In genomic region chr2:43818761-43819160, GRCh38 we compare ENCODE assay signal across 14 cellular contexts. TPM values are rescaled to one million over a fixed set of nuclear protein-coding genes. Genes with fewer than 3 reads are reported as not detected.
DNase-seq lines count a peak whose midpoint lies in the region; ATAC-seq, FAIRE-seq and TF ChIP-seq lines count a peak whose summit lies in the region.
"Had no signal": no experiment of that assay in that cellular context is flagged by ENCODE, and none has a peak within 500 bp of the region (broad histone marks: within the 10 kb centered on the region; RNA-seq: fewer than 3 reads in every experiment).

No MANE protein-coding gene starts in this region.

- peak; percentile 35 for FAIRE-seq in RCC 7860 (lab: Jason Lieb, UNC)

- intact Hi-C loops in right cardiac atrium (cut with DNase I) (no loop called here), left ventricle myocardium inferior (cut with micrococcal nuclease) (no loop called here), stomach (cut with DNase I; ENCODE audit: low total_unique reads) (no loop called here)

- H3K9me3 ChIP-seq in right cardiac atrium (ENCODE audit: control insufficient read depth, low read length), result no peaks in the 10 kb centered on the region
- H3K9me3 ChIP-seq in left ventricle myocardium inferior (replicated peaks), result no peaks in the 10 kb centered on the region
- no peaks in the 10 kb centered on the region for H3K9me3 ChIP-seq in stomach
- H3K9me3 ChIP-seq: Caco-2 had no signal

- DNase-seq in right cardiac atrium (peak in 2 of 3 donors; percentile 56 to 59), left ventricle myocardium inferior (no peak), RCC 7860 (ENCODE audit: low spot score) (no peak), fibroblast of gingiva (ENCODE audit: low read depth) (peak; percentile 9), stomach (peak; percentile 66)
- no peak for DNase-seq in effector memory CD8-positive, alpha-beta T cell
- DNase-seq: Caco-2, KG1, nephron progenitor cell had no signal

- no peaks in the 10 kb centered on the region for H3K4me1 Mint-ChIP-seq in effector memory CD8-positive, alpha-beta T cell (ENCODE audit: low read depth in 2 of 2)
- H3K4me1 Mint-ChIP-seq: nephron progenitor cell had no signal

- TF ChIP-seq EP300 in stomach (IDR thresholded peaks at IDR 0.05), result no peak

- H3K36me3 ChIP-seq in left ventricle myocardium inferior, result no peaks in the 10 kb centered on the region
- no peaks in the 10 kb centered on the region for H3K36me3 ChIP-seq in stomach

- H3K9me3 Mint-ChIP-seq in effector memory CD8-positive, alpha-beta T cell, result no peaks in the 10 kb centered on the region
- H3K9me3 Mint-ChIP-seq: activated T-helper 1 cell treated with anti-CD3 and anti-CD28 coated beads, Interleukin-12 subunit alpha, Interleukin-12 subunit beta, Interleukin-2, Interleukin-4 antibody, amounts not matched to agents 30 ng/mL and 10 ng/mL and 1 ng/mL, durations not matched to agents 14 hours and 24 hours and 36 hours had no signal

- no peak overlapping the region for H3K4me3 Mint-ChIP-seq in effector memory CD8-positive, alpha-beta T cell
- H3K4me3 Mint-ChIP-seq: activated T-helper 1 cell treated with anti-CD3 and anti-CD28 coated beads, Interleukin-12 subunit alpha, Interleukin-12 subunit beta, Interleukin-2, Interleukin-4 antibody, amounts not matched to agents 30 ng/mL and 10 ng/mL and 1 ng/mL, durations not matched to agents 14 hours and 24 hours and 36 hours; nephron progenitor cell had no signal

- TF ChIP-seq CTCF in left ventricle myocardium inferior (IDR thresholded peaks at IDR 0.05; ENCODE audit: borderline replicate concordance) (no peak), stomach (IDR thresholded peaks at IDR 0.05) (no peak)

- no peaks in the 10 kb centered on the region for H3K4me1 ChIP-seq in right cardiac atrium (ENCODE audit: control insufficient read depth, insufficient read depth, low read length)
- no peaks in the 10 kb centered on the region for H3K4me1 ChIP-seq in left ventricle myocardium inferior
- peaks cover 0 to 20% (median 4%) of the 10 kb centered on the region in 4 donors for H3K4me1 ChIP-seq in stomach
- H3K4me1 ChIP-seq: Caco-2 had no signal

- H3K27me3 ChIP-seq in right cardiac atrium (ENCODE audit: control insufficient read depth, insufficient read depth), result no peaks in the 10 kb centered on the region
- H3K27me3 ChIP-seq in left ventricle myocardium inferior (ENCODE audit: low read depth), result peaks cover 19% of the 10 kb centered on the region
- H3K27me3 ChIP-seq in stomach, result peaks cover 0 to 5% (median 0%) of the 10 kb centered on the region in 3 donors

- peaks cover 13 to 21% of the 10 kb centered on the region in 2 donors for H3K27me3 Mint-ChIP-seq in effector memory CD8-positive, alpha-beta T cell

- no peaks in the 10 kb centered on the region for H3K36me3 Mint-ChIP-seq in effector memory CD8-positive, alpha-beta T cell (ENCODE audit: insufficient read depth)

- H3K4me3 ChIP-seq in right cardiac atrium (ENCODE audit: low read length) (no peak overlapping the region), left ventricle myocardium inferior (no peak overlapping the region), stomach (no peak overlapping the region)

- no peak overlapping the region for H3K27ac ChIP-seq in right cardiac atrium (ENCODE audit: low read length)
- H3K27ac ChIP-seq in left ventricle myocardium inferior (replicated peaks), result no peak overlapping the region
- H3K27ac ChIP-seq in stomach, result no peak overlapping the region

- TF ChIP-seq POLR2A in stomach (IDR thresholded peaks at IDR 0.05), result no peak

- no peak overlapping the region for H3K27ac Mint-ChIP-seq in effector memory CD8-positive, alpha-beta T cell
- H3K27ac Mint-ChIP-seq: activated T-helper 1 cell treated with anti-CD3 and anti-CD28 coated beads, Interleukin-12 subunit alpha, Interleukin-12 subunit beta, Interleukin-2, Interleukin-4 antibody, amounts not matched to agents 30 ng/mL and 10 ng/mL and 1 ng/mL, durations not matched to agents 14 hours and 24 hours and 36 hours; nephron progenitor cell had no signal

- ATAC-seq in right cardiac atrium (peak; percentile 51 to 60), GM18907 (IDR thresholded peaks at IDR 0.05; ENCODE audit: unreplicated experiment) (no peak), HG02885 (IDR thresholded peaks at IDR 0.05; ENCODE audit: poor library complexity, unreplicated experiment) (no peak)
- no peak for ATAC-seq in effector memory CD8-positive, alpha-beta T cell (replicated peaks)
- ATAC-seq: Panc1 had no signal

- 34% methylated on average over 5 of the region's 5 CpGs for WGBS in right cardiac atrium
- 24 to 47% (median 31%) methylated on average over 5 of the region's 5 CpGs for WGBS in stomach, 5 donors

RNA-seq across cellular contexts. Expression of gene ABCG5, which starts 19.9 kb away (rescaled TPM):
- not detected for total RNA-seq in right cardiac atrium
- polyA plus RNA-seq in right cardiac atrium, result not detected
- not detected for total RNA-seq in left ventricle myocardium inferior
- total RNA-seq in stomach, result under 1 TPM in 1 of 5 donors, not detected in 4; 0.92 TPM
- polyA plus RNA-seq in stomach, result not detected
- total RNA-seq: activated T-helper 1 cell treated with anti-CD3 and anti-CD28 coated beads, Interleukin-12 subunit alpha, Interleukin-12 subunit beta, Interleukin-2, Interleukin-4 antibody, amounts not matched to agents 30 ng/mL and 10 ng/mL and 1 ng/mL, durations not matched to agents 14 hours and 24 hours and 36 hours; Caco-2 had no signal

RNA-seq across cellular contexts. Expression of gene ABCG8, which starts 20.0 kb away (rescaled TPM):
- not detected for total RNA-seq in right cardiac atrium
- not detected for polyA plus RNA-seq in right cardiac atrium
- total RNA-seq in left ventricle myocardium inferior, result not detected
- 1 to 10 TPM in 3 of 5 donors, not detected in 2; 1.1 to 8.9 (median 6.7) TPM for total RNA-seq in stomach
- polyA plus RNA-seq in stomach, result not detected
- total RNA-seq: Caco-2 had no signal
- polyA plus RNA-seq: esophagus had no signal

RNA-seq across cellular contexts. Expression of gene DYNC2LI1, which starts 44.9 kb away (rescaled TPM):
- total RNA-seq in right cardiac atrium (10 to 100 TPM in 3 of 4 donors, 1 to 10 TPM in 1; 5.7 to 14.8 (median 12.6) TPM), left ventricle myocardium inferior (8.1 TPM), stomach (10 to 100 TPM in 4 of 5 donors, 1 to 10 TPM in 1; 3.5 to 43.1 (median 30.3) TPM)
- polyA plus RNA-seq in right cardiac atrium (18.2 TPM), stomach (10 to 100 TPM; 15.8 to 22.9 (median 17.8) TPM)

Comparison
In these comparisons a context has a peak if more than half of its experiments do, and no peak if none do; other contexts are left out.
1. DNase-seq: peak in right cardiac atrium (2 of 3), fibroblast of gingiva (single experiment) and stomach (single experiment); none in left ventricle myocardium inferior (single experiment), RCC 7860 (single experiment) and effector memory CD8-positive, alpha-beta T cell (0 of 3).
2. ATAC-seq: peak in right cardiac atrium (2 of 2); none in GM18907 (single experiment), HG02885 (single experiment) and effector memory CD8-positive, alpha-beta T cell (single experiment).